16 cellular contexts compared by ENCODE assay signal in the genomic region with DNA sequence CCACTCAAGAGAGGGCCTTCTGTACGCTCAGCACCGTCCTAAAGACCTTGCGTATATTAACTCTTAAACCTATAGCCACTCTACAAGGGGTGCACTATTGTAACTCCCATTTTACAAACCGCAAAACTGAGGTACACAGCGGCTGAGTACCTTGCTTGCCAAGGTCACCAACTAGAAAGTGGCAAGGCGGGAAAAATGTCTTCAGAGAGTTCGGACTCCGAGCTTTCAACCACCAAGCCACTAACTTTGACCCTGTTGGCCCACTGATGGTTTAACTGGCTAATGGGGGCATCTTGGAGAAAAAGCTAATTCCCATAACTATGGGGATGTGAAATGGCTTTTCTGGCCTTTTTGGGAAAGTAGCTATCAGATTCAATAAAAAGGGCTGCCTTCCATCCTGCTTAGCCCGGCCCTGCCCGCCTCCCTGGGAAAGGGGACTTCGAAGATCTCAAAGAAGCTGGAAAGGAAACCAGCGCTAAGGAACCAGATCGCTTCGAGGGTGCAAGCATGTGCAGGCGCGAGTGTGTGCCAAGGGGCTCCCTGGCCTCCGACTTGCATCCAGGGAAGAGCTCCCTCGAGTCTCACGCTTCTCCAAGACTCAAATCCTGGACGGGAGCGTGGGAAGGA. TPM values are rescaled to one million over a fixed set of nuclear protein-coding genes. Genes with fewer than 3 reads are reported as not detected.
A peak's percentile ranks its signal among the peaks of the same experiment; 100 is the strongest.
DNase-seq lines count a peak whose midpoint lies in the region; ATAC-seq and TF ChIP-seq lines count a peak whose summit lies in the region.
"Had no signal": no experiment of that assay in that cellular context is flagged by ENCODE, and none has a peak within 500 bp of the region (broad histone marks: within the 10 kb centered on the region; RNA-seq: fewer than 3 reads in every experiment).

No MANE protein-coding gene starts in this region.

- no peak for TF ChIP-seq CTCF in GM20000 (IDR thresholded peaks at IDR 0.05; ENCODE audit: extremely low read depth, missing control alignments)
- no peak for TF ChIP-seq CTCF in neural cell (IDR thresholded peaks at IDR 0.05; ENCODE audit: poor library complexity, severe bottlenecking)

- H3K9ac ChIP-seq in neural cell (ENCODE audit: low read length) = no peak overlapping the region

- peaks cover 26% of the 10 kb centered on the region for H3K4me1 Mint-ChIP-seq in central memory CD8-positive, alpha-beta T cell

- H3K9me2 ChIP-seq in neural cell (ENCODE audit: insufficient read depth, low read length) = no peaks in the 10 kb centered on the region

- peaks cover 98% of the 10 kb centered on the region for H3K27me3 ChIP-seq in neural cell (ENCODE audit: insufficient read depth, low read depth, low read length)

- DNase-seq in DMS53 (lab: John Stamatoyannopoulos, UW) (peak; percentile 27), DMS53 treated with DMSO at 0.1 percent for 48 hours (lab: John Stamatoyannopoulos, UW; ENCODE audit: unreplicated experiment) (no peak), GM20000 (ENCODE audit: low spot score) (peak; percentile 28), NCI-H2171 treated with DMSO at 0.1 percent for 48 hours (lab: John Stamatoyannopoulos, UW) (no peak), posterior vena cava (ENCODE audit: low spot score) (no peak)
- DNase-seq in central memory CD8-positive, alpha-beta T cell (ENCODE audit: low spot score in 2 of 2) = no peak
- DNase-seq: activated naive CD4-positive, alpha-beta T cell; foreskin melanocyte; mesenchymal stem cell had no signal

- H3K27me3 Mint-ChIP-seq in central memory CD8-positive, alpha-beta T cell = peaks cover 70% of the 10 kb centered on the region

- no peak overlapping the region for H3K27ac ChIP-seq in neural cell (ENCODE audit: low read length)
- H3K27ac ChIP-seq: 22Rv1, cardiac muscle cell had no signal

- peak overlapping the region; percentile 62 for H3K4me3 ChIP-seq in neural cell (ENCODE audit: low read length)

- H3K27ac Mint-ChIP-seq in central memory CD8-positive, alpha-beta T cell (ENCODE audit: low read depth) = no peak overlapping the region

- peaks cover 13% of the 10 kb centered on the region for H3K36me3 Mint-ChIP-seq in central memory CD8-positive, alpha-beta T cell (ENCODE audit: insufficient read depth)

- no peaks in the 10 kb centered on the region for H3K79me2 ChIP-seq in neural cell (replicated peaks; ENCODE audit: insufficient read depth, low read length)

- TF ChIP-seq RAD21 in neural cell (conservative IDR thresholded peaks at IDR 0.05) = no peak

- no peaks in the 10 kb centered on the region for H3K36me3 ChIP-seq in neural cell (ENCODE audit: insufficient read depth, low read length)
- H3K36me3 ChIP-seq: cardiac muscle cell, tibial nerve had no signal

- H3K4me3 Mint-ChIP-seq in central memory CD8-positive, alpha-beta T cell = peak overlapping the region; percentile 86

- no peaks in the 10 kb centered on the region for H3F3A ChIP-seq in neural cell (ENCODE audit: insufficient read depth, low read length, poor library complexity, severe bottlenecking)

- TF ChIP-seq EP300 in neural cell (conservative IDR thresholded peaks at IDR 0.05; ENCODE audit: poor library complexity, severe bottlenecking) = no peak

- H4K20me1 ChIP-seq in neural cell (ENCODE audit: insufficient read depth) = no peaks in the 10 kb centered on the region

- H3K9me3 ChIP-seq in neural cell (ENCODE audit: low read length) = no peaks in the 10 kb centered on the region
- H3K9me3 ChIP-seq: tibial nerve had no signal

- intact Hi-C loops in posterior vena cava (cut with DNase I) = loop anchor here in 1 of 2 donors (10.0 kb wide), 1 partner anchor 102 kb away; a partner anchor contains a TSS

- ATAC-seq in central memory CD8-positive, alpha-beta T cell (replicated peaks; ENCODE audit: extremely low read depth, poor library complexity, severe bottlenecking) = no peak
- ATAC-seq in GM18873 (IDR thresholded peaks at IDR 0.05; ENCODE audit: low FRiP score, unreplicated experiment) = no peak

- no peaks in the 10 kb centered on the region for H3K9me3 Mint-ChIP-seq in central memory CD8-positive, alpha-beta T cell

- no peak overlapping the region for H3K4me2 ChIP-seq in neural cell (ENCODE audit: low read length)

- no peak overlapping the region for H2AFZ ChIP-seq in neural cell (ENCODE audit: low read depth, low read length)

TF ChIP-seq in neural cell, 6 proteins besides CTCF, POLR2A, EP300 and RAD21:
- TF ChIP-seq POLR2AphosphoS5 (IDR thresholded peaks at IDR 0.05) = no peak
- no peak for TF ChIP-seq TAF1 (IDR thresholded peaks at IDR 0.05; ENCODE audit: low read depth)
- TF ChIP-seq, protein P1, sequence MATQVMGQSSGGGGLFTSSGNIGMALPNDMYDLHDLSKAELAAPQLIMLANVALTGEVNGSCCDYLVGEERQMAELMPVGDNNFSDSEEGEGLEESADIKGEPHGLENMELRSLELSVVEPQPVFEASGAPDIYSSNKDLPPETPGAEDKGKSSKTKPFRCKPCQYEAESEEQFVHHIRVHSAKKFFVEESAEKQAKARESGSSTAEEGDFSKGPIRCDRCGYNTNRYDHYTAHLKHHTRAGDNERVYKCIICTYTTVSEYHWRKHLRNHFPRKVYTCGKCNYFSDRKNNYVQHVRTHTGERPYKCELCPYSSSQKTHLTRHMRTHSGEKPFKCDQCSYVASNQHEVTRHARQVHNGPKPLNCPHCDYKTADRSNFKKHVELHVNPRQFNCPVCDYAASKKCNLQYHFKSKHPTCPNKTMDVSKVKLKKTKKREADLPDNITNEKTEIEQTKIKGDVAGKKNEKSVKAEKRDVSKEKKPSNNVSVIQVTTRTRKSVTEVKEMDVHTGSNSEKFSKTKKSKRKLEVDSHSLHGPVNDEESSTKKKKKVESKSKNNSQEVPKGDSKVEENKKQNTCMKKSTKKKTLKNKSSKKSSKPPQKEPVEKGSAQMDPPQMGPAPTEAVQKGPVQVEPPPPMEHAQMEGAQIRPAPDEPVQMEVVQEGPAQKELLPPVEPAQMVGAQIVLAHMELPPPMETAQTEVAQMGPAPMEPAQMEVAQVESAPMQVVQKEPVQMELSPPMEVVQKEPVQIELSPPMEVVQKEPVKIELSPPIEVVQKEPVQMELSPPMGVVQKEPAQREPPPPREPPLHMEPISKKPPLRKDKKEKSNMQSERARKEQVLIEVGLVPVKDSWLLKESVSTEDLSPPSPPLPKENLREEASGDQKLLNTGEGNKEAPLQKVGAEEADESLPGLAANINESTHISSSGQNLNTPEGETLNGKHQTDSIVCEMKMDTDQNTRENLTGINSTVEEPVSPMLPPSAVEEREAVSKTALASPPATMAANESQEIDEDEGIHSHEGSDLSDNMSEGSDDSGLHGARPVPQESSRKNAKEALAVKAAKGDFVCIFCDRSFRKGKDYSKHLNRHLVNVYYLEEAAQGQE (IDR thresholded peaks at IDR 0.05; ENCODE audit: borderline replicate concordance) = no peak
- TF ChIP-seq EZH2 (IDR thresholded peaks at IDR 0.05; ENCODE audit: borderline replicate concordance, insufficient read depth, low read length, poor library complexity, severe bottlenecking) = no peak
- no peak for TF ChIP-seq SMC3 (conservative IDR thresholded peaks at IDR 0.05; ENCODE audit: poor library complexity)
- TF ChIP-seq MXI1 (conservative IDR thresholded peaks at IDR 0.05; ENCODE audit: poor library complexity, severe bottlenecking) = no peak
TF ChIP-seq in neural cell: peak in this region for 0.

RNA-seq across cellular contexts. Expression of a gene that starts 2.4 kb away (rescaled TPM):
- polyA plus RNA-seq in neural cell = 0.15 TPM in 1 of 2 replicates, not detected in the other
- not detected in 2 replicates for polyA minus RNA-seq in neural cell
- total RNA-seq in posterior vena cava = under 1 TPM in 1 of 2 donors, not detected in 1; 0.28 TPM
- total RNA-seq: G401 had no signal
- polyA plus RNA-seq: cardiac muscle cell, CD14-positive monocyte had no signal

RNA-seq across cellular contexts. Expression of a gene that starts 57.4 kb away (rescaled TPM):
- polyA plus RNA-seq in neural cell = 1.3 TPM in 1 of 2 replicates, not detected in the other
- polyA minus RNA-seq in neural cell = not detected in 2 replicates
- total RNA-seq in posterior vena cava = under 1 TPM in 1 of 2 donors, not detected in 1; 0.74 TPM
- polyA plus RNA-seq: CD14-positive monocyte had no signal

Comparison
In these comparisons a context has a peak if more than half of its experiments do, and no peak if none do; other contexts are left out.
1. DNase-seq: peak in DMS53 (single experiment) and GM20000 (single experiment); none in DMS53 treated with DMSO at 0.1 percent for 48 hours (single experiment), central memory CD8-positive, alpha-beta T cell (0 of 2), NCI-H2171 treated with DMSO at 0.1 percent for 48 hours (single experiment) and posterior vena cava (single experiment).